ENCODE assay signal across 8 cellular contexts in the genomic region with DNA sequence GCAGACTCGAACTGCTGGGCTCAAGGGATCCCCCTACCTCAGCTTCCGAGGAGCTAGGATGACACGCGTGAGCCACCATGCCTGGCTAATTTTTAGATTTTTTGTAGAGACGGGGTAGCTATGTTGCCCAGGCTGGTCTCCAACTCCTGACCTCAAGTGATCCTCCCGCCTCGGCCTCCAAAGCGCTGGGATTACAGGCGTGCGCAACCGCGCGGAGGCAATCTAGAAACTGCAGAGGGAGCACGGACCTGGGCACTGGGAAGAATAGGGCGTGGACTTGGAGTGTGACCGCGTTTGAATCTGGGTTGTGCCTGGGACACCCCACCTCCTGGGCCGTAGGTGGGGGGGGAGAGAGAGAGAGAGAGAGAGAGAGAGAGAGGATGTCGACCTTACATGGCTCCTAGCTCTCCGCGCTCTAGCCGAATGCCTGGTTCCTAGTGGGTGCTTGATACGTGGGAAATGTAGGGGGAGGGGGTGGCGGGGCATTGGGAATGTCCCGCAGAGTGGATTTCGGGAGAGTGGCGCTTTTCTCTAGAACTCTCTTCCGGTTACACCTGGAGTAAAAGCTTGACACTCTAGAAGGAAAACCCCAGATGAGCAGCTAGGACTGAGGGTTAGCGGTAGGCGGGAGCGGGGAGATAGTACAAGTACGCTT. TPM values are rescaled to one million over a fixed set of nuclear protein-coding genes. Genes with fewer than 3 reads are reported as not detected.
DNase-seq lines count a peak whose midpoint lies in the region; ATAC-seq and TF ChIP-seq lines count a peak whose summit lies in the region.

No MANE protein-coding gene starts in this region.

- no peaks in the 10 kb centered on the region for H3K36me3 ChIP-seq in iPS DF 6.9 (ENCODE audit: control insufficient read depth, insufficient read depth, low read length)
- no peaks in the 10 kb centered on the region for H3K36me3 ChIP-seq in smooth muscle cell (ENCODE audit: low read depth)

- peak; percentile 85 for DNase-seq in DMS53 (lab: John Stamatoyannopoulos, UW)
- no peak for DNase-seq in DMS53 treated with DMSO at 0.1 percent for 48 hours (lab: John Stamatoyannopoulos, UW; ENCODE audit: unreplicated experiment)
- no peak for DNase-seq in iPS DF 6.9 (ENCODE audit: low read depth, low spot score)
- no peak for DNase-seq in smooth muscle cell (lab: John Stamatoyannopoulos, UW; ENCODE audit: unreplicated experiment)
- DNase-seq in cortex of kidney (lab: John Stamatoyannopoulos, UW), result no peak
- no peak for DNase-seq in SHP77 (lab: John Stamatoyannopoulos, UW)

- H3K4me1 ChIP-seq in iPS DF 6.9 (ENCODE audit: control insufficient read depth, insufficient read depth, low read length) (peaks cover 5% of the 10 kb centered on the region), smooth muscle cell (ENCODE audit: low read depth) (peaks cover 24% of the 10 kb centered on the region)

- peak overlapping the region; percentile 95 for H3K27ac Mint-ChIP-seq in activated T-helper 17 cell treated with anti-CD3 and anti-CD28 coated beads, Interleukin-2, amount 50 U/mL, for 72 hours

- H3K9ac ChIP-seq in smooth muscle cell (ENCODE audit: low read depth), result peak overlapping the region; percentile 98

- H3K27ac ChIP-seq in iPS DF 6.9 (ENCODE audit: low read length), result no peak overlapping the region
- H3K27ac ChIP-seq in smooth muscle cell (ENCODE audit: low read depth), result peak overlapping the region; percentile 99

- no CpG with 5 or more reads among the region's 32 CpGs for WGBS in iPS DF 6.9 (ENCODE audit: insufficient coverage, insufficient read length)
- WGBS in smooth muscle cell (ENCODE audit: low lambda C conversion rate), result 42% methylated on average over 27 of the region's 32 CpGs

- H3K4me2 ChIP-seq in smooth muscle cell, result peak overlapping the region; percentile 96

- no peaks in the 10 kb centered on the region for H3K9me3 Mint-ChIP-seq in activated T-helper 17 cell treated with anti-CD3 and anti-CD28 coated beads, Interleukin-2, amount 50 U/mL, for 72 hours

- peak overlapping the region; percentile 41 for H2AFZ ChIP-seq in smooth muscle cell (ENCODE audit: low read depth)

- no peaks in the 10 kb centered on the region for H3K27me3 Mint-ChIP-seq in activated T-helper 17 cell treated with anti-CD3 and anti-CD28 coated beads, Interleukin-2, amount 50 U/mL, for 72 hours

- peak overlapping the region; percentile 78 for H3K4me3 Mint-ChIP-seq in activated T-helper 17 cell treated with anti-CD3 and anti-CD28 coated beads, Interleukin-2, amount 50 U/mL, for 72 hours

- H3K4me1 Mint-ChIP-seq in activated T-helper 17 cell treated with anti-CD3 and anti-CD28 coated beads, Interleukin-2, amount 50 U/mL, for 72 hours, result peaks cover 18% of the 10 kb centered on the region

- H3K4me3 ChIP-seq in iPS DF 6.9 (ENCODE audit: low read length), result peak overlapping the region; percentile 53; the same call in 1 of the 2 replicates
- peak overlapping the region; percentile 93 for H3K4me3 ChIP-seq in smooth muscle cell

- ATAC-seq in HG02970 (IDR thresholded peaks at IDR 0.05; ENCODE audit: low FRiP score, unreplicated experiment), result peak; percentile 3
- peak; percentile 3 for ATAC-seq in activated T-helper 17 cell treated with anti-CD3 and anti-CD28 coated beads, Interleukin-2, amount 50 U/mL, for 72 hours (replicated peaks)

- peaks cover 40% of the 10 kb centered on the region for H3K36me3 Mint-ChIP-seq in activated T-helper 17 cell treated with anti-CD3 and anti-CD28 coated beads, Interleukin-2, amount 50 U/mL, for 72 hours (ENCODE audit: low read depth)

- no peak for TF ChIP-seq CTCF in smooth muscle cell (IDR thresholded peaks at IDR 0.05; ENCODE audit: borderline replicate concordance, insufficient read depth, poor library complexity, severe bottlenecking)

- H3K9me3 ChIP-seq in iPS DF 6.9 (ENCODE audit: control insufficient read depth, insufficient read depth, low read length) (no peaks in the 10 kb centered on the region), smooth muscle cell (replicated peaks; ENCODE audit: low read depth) (no peaks in the 10 kb centered on the region)

- H3K79me2 ChIP-seq in smooth muscle cell (ENCODE audit: low read depth), result peaks cover 5% of the 10 kb centered on the region

- H3K27me3 ChIP-seq in iPS DF 6.9 (ENCODE audit: control insufficient read depth, insufficient read depth, low read length), result peaks cover 5% of the 10 kb centered on the region
- H3K27me3 ChIP-seq in smooth muscle cell (ENCODE audit: low read depth), result no peaks in the 10 kb centered on the region

- peaks cover 17% of the 10 kb centered on the region for H4K20me1 ChIP-seq in smooth muscle cell (ENCODE audit: low read depth)

- peaks cover 37% of the 10 kb centered on the region for H3F3A ChIP-seq in smooth muscle cell (ENCODE audit: low read depth)

RNA-seq across cellular contexts. Expression of a gene that starts 1.2 kb away (rescaled TPM):
- total RNA-seq in activated T-helper 17 cell treated with anti-CD3 and anti-CD28 coated beads, Interleukin-2, amount 50 U/mL, for 72 hours, result 10 to 100 TPM; 33.7 to 58.6 TPM
- total RNA-seq in smooth muscle cell, result 10.4 and 23.5 TPM in 2 replicates
- 18.5 and 19.3 TPM in 2 replicates for polyA plus RNA-seq in smooth muscle cell
